ENCODE assay signal across 9 cellular contexts in the genomic region with DNA sequence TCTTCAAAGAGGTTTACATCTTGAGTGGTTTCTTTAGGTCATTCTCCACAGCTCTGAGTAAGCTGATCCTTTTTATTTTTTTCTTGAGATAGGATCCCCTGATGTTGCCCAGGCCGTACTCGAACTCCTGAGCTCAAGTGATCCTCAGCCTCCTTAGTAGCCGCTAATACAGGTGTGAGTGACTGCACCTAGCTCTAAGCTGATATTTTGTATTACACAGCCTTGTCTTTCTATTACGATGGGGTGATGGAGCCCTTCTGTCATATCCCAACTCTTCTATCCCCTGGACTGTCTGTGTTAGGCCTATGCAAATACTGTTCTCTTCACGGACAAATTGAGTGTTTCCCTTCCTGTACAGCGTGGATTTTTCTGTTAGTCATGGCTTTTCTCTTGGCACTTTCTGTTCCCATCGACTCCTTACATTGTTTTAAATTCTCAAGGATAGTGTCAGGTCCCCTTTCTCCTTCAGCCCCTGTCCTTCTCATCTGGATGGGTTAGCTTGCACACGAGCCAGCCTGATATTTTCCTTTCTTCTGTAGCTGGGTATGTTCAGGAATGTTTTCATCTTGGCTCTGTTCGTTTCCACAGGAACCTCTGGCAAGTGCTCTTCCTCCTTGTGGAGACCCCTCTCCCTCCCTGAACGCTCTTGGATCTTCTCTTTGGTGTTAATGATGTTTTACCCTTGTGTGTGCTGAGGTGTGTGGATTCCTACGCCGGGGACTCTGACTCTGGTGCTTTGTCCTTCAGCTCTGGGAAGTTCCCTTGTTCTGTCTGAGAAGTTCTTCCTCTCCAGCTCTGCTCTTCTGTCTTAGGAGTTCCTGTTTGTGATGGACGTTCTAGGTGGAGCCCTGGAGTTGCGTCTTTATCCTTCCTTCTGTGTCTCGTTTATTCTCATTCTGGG. TPM values are rescaled to one million over a fixed set of nuclear protein-coding genes. Genes with fewer than 3 reads are reported as not detected.
A peak's percentile ranks its signal among the peaks of the same experiment; 100 is the strongest.
DNase-seq lines count a peak whose midpoint lies in the region; ATAC-seq, FAIRE-seq and TF ChIP-seq lines count a peak whose summit lies in the region.
"Had no signal": no experiment of that assay in that cellular context is flagged by ENCODE, and none has a peak within 500 bp of the region (broad histone marks: within the 10 kb centered on the region; RNA-seq: fewer than 3 reads in every experiment).

No MANE protein-coding gene starts in this region.

- H3K36me3 ChIP-seq in heart left ventricle (peaks cover 0 to 9% (median 0%) of the 10 kb centered on the region in 9 donors), lower lobe of right lung (peaks cover 12% of the 10 kb centered on the region), upper lobe of left lung (peaks cover 0 to 12% (median 2%) of the 10 kb centered on the region in 4 donors)

- intact Hi-C loops in heart left ventricle (cut with DNase I): loop anchor here in 1 of 10 donors (10.0 kb wide), 1 partner anchor 581 kb away; no protein-coding TSS in a partner anchor
- intact Hi-C loops in cardiac septum (cut with DNase I): no loop called here
- intact Hi-C loops in lower lobe of right lung (cut with DNase I): no loop called here

- TF ChIP-seq POLR2A in heart left ventricle (IDR thresholded peaks at IDR 0.05) (no peak), upper lobe of left lung (IDR thresholded peaks at IDR 0.05) (peak in 1 of 4 donors; percentile 70)

- FAIRE-seq in D721Med (lab: Jason Lieb, UNC): no peak

- peaks cover 2% of the 10 kb centered on the region for H3K27me3 Mint-ChIP-seq in activated naive CD8-positive, alpha-beta T cell treated with anti-CD3 and anti-CD28 coated beads, Interleukin-2, amount 50 U/mL, for 24 hours

- H3K27me3 ChIP-seq in heart left ventricle: no peaks in the 10 kb centered on the region
- no peaks in the 10 kb centered on the region for H3K27me3 ChIP-seq in lower lobe of right lung (ENCODE audit: low read depth)
- H3K27me3 ChIP-seq in upper lobe of left lung: no peaks in the 10 kb centered on the region

- no peaks in the 10 kb centered on the region for H3K9me3 Mint-ChIP-seq in activated naive CD8-positive, alpha-beta T cell treated with anti-CD3 and anti-CD28 coated beads, Interleukin-2, amount 50 U/mL, for 24 hours

- H3K27ac ChIP-seq in heart left ventricle: peak overlapping the region in 9 of 12 donors; percentile 13 to 99 (median 58)
- peak overlapping the region; percentile 77 for H3K27ac ChIP-seq in lower lobe of right lung
- H3K27ac ChIP-seq in upper lobe of left lung: peak overlapping the region; percentile 83 to 98 (median 96)

- TF ChIP-seq EP300 in upper lobe of left lung (IDR thresholded peaks at IDR 0.05): no peak

- no peak for ATAC-seq in heart left ventricle
- ATAC-seq in activated naive CD8-positive, alpha-beta T cell treated with anti-CD3 and anti-CD28 coated beads, Interleukin-2, amount 50 U/mL, for 24 hours: no peak
- no peak for ATAC-seq in lower lobe of right lung
- ATAC-seq in upper lobe of left lung (ENCODE audit: low FRiP score in 2 of 2): no peak

- H3K4me1 Mint-ChIP-seq in activated naive CD8-positive, alpha-beta T cell treated with anti-CD3 and anti-CD28 coated beads, Interleukin-2, amount 50 U/mL, for 24 hours: peaks cover 75% of the 10 kb centered on the region

- H3K9me3 ChIP-seq in heart left ventricle: no peaks in the 10 kb centered on the region
- H3K9me3 ChIP-seq in lower lobe of right lung: no peaks in the 10 kb centered on the region
- H3K9me3 ChIP-seq in upper lobe of left lung: no peaks in the 10 kb centered on the region

- H3K4me3 Mint-ChIP-seq in activated naive CD8-positive, alpha-beta T cell treated with anti-CD3 and anti-CD28 coated beads, Interleukin-2, amount 50 U/mL, for 24 hours: peak overlapping the region; percentile 98

- H3K36me3 Mint-ChIP-seq in activated naive CD8-positive, alpha-beta T cell treated with anti-CD3 and anti-CD28 coated beads, Interleukin-2, amount 50 U/mL, for 24 hours (ENCODE audit: low read depth): peaks cover 24% of the 10 kb centered on the region

- H3K4me1 ChIP-seq in heart left ventricle (peaks cover 0 to 69% (median 39%) of the 10 kb centered on the region in 12 donors), lower lobe of right lung (peaks cover 56% of the 10 kb centered on the region), upper lobe of left lung (peaks cover 49 to 58% (median 56%) of the 10 kb centered on the region in 4 donors)

- peak overlapping the region; percentile 70 for H3K27ac Mint-ChIP-seq in activated naive CD8-positive, alpha-beta T cell treated with anti-CD3 and anti-CD28 coated beads, Interleukin-2, amount 50 U/mL, for 24 hours

- 60 to 67% (median 61%) methylated on average over 15 of the region's 15 CpGs for WGBS in heart left ventricle, 4 donors
- 51 to 58% methylated on average over 15 of the region's 15 CpGs for WGBS in upper lobe of left lung, 2 donors

- TF ChIP-seq CTCF in heart left ventricle (IDR thresholded peaks at IDR 0.05): no peak
- no peak for TF ChIP-seq CTCF in lower lobe of right lung (IDR thresholded peaks at IDR 0.05)
- no peak for TF ChIP-seq CTCF in upper lobe of left lung (IDR thresholded peaks at IDR 0.05)
- no peak for TF ChIP-seq CTCF in D721Med (IDR thresholded peaks at IDR 0.05; ENCODE audit: insufficient read depth, missing control alignments)

- H3K4me3 ChIP-seq in heart left ventricle (peak overlapping the region in 2 of 12 donors; percentile 6 to 23), lower lobe of right lung (peak overlapping the region; percentile 10), upper lobe of left lung (no peak overlapping the region)

- DNase-seq in heart left ventricle: no peak
- no peak for DNase-seq in cardiac septum (ENCODE audit: low spot score)
- DNase-seq in activated naive CD8-positive, alpha-beta T cell treated with anti-CD3 and anti-CD28 coated beads, Interleukin-2, amount 50 U/mL, for 24 hours: no peak
- no peak for DNase-seq in lower lobe of right lung
- no peak for DNase-seq in upper lobe of left lung
- no peak for DNase-seq in SK-N-DZ (ENCODE audit: low spot score)
- no peak for DNase-seq in D721Med (ENCODE audit: insufficient read length, low spot score)
- no peak for DNase-seq in AG08396 (ENCODE audit: low spot score)

RNA-seq across cellular contexts. Expression of gene BANP, which starts 2.3 kb away (rescaled TPM):
- total RNA-seq in heart left ventricle: 10 to 100 TPM; 11.9 to 20.7 (median 14.3) TPM
- 1 to 10 TPM; 7.2 to 9.2 TPM for polyA plus RNA-seq in heart left ventricle
- 18.4 TPM for total RNA-seq in cardiac septum
- total RNA-seq in lower lobe of right lung: 29.7 TPM
- total RNA-seq in upper lobe of left lung: 10 to 100 TPM; 15.2 to 47.1 (median 24.4) TPM
- polyA plus RNA-seq in SK-N-DZ (2014; cell fraction: cytosol; rRNA removed): 19.1 and 26.6 TPM in 2 replicates
- polyA plus RNA-seq in SK-N-DZ (2014; cell fraction: nucleus; rRNA removed): 27.9 and 35.3 TPM in 2 replicates

RNA-seq across cellular contexts. Expression of gene CA5A, which starts 17.2 kb away (rescaled TPM):
- total RNA-seq in heart left ventricle (under 1 TPM in 2 of 9 donors, not detected in 7; 0.25 to 0.44 TPM), cardiac septum (not detected), lower lobe of right lung (0.06 TPM), upper lobe of left lung (under 1 TPM in 3 of 6 donors, not detected in 3; under 0.01 to 0.20 (median 0.11) TPM)
- polyA plus RNA-seq in heart left ventricle: under 1 TPM in 1 of 2 donors, not detected in 1; 0.08 TPM
- polyA plus RNA-seq in SK-N-DZ (2014; cell fraction: cytosol; rRNA removed): not detected in 2 replicates
- 1.3 TPM in 1 of 2 replicates, not detected in the other for polyA plus RNA-seq in SK-N-DZ (2014; cell fraction: nucleus; rRNA removed)
- total RNA-seq: cerebellum had no signal
